In the genomic region with DNA sequence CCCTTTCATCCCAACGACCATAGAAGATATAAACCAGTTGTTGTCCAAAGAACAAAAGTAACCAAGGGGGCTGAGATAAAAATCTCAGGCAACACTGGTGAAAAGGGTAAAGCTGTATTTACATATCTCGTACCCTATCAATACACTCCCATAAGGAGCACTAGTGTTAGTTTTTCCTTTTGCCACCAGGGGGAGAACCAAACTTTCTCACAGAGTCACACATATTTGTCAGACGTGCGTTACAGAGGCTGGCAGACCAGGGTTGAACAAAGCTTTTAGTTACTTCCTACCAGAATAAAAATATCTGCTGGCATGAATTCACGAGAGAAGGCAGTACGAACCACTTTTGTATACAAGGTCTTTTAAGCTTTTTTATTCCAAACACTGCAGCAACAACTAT, we compare ENCODE assay signal across 8 cellular contexts.
DNase-seq lines count a peak whose midpoint lies in the region; ATAC-seq and TF ChIP-seq lines count a peak whose summit lies in the region.

No MANE protein-coding gene starts in this region.

- DNase-seq in G401 (ENCODE audit: low spot score) (peak; percentile 11), RPMI8226 (peak; percentile 46), fibroblast of gingiva (ENCODE audit: low read depth) (peak; percentile 65), NCI-H2196 (lab: John Stamatoyannopoulos, UW; ENCODE audit: unreplicated experiment) (no peak)
- DNase-seq in effector CD8-positive, alpha-beta T cell (lab: John Stamatoyannopoulos, UW) = no peak

- TF ChIP-seq CTCF in neural cell (IDR thresholded peaks at IDR 0.05; ENCODE audit: poor library complexity, severe bottlenecking) = peak; percentile 58

- no peaks in the 10 kb centered on the region for H3K79me2 ChIP-seq in neural cell (replicated peaks; ENCODE audit: insufficient read depth, low read length)

- no peak for TF ChIP-seq EP300 in neural cell (conservative IDR thresholded peaks at IDR 0.05; ENCODE audit: poor library complexity, severe bottlenecking)

- no peak overlapping the region for H3K9ac ChIP-seq in neural cell (ENCODE audit: low read length)

- no peaks in the 10 kb centered on the region for H3K36me3 ChIP-seq in neural cell (ENCODE audit: insufficient read depth, low read length)

- H3K9me2 ChIP-seq in neural cell (ENCODE audit: insufficient read depth, low read length) = no peaks in the 10 kb centered on the region

- H3K4me2 ChIP-seq in neural cell (ENCODE audit: low read length) = no peak overlapping the region

- no peaks in the 10 kb centered on the region for H3K27me3 ChIP-seq in neural cell (ENCODE audit: insufficient read depth, low read depth, low read length)

- ATAC-seq in GM19455 (IDR thresholded peaks at IDR 0.05; ENCODE audit: unreplicated experiment) (peak; percentile 73), HG03558 (IDR thresholded peaks at IDR 0.05; ENCODE audit: extremely low read depth, unreplicated experiment) (peak; percentile 85)

- no peaks in the 10 kb centered on the region for H4K20me1 ChIP-seq in neural cell (ENCODE audit: insufficient read depth)

- H3K4me3 ChIP-seq in neural cell (ENCODE audit: low read length) = no peak overlapping the region

- H3K9me3 ChIP-seq in neural cell (ENCODE audit: low read length) = no peaks in the 10 kb centered on the region

- H3F3A ChIP-seq in neural cell (ENCODE audit: insufficient read depth, low read length, poor library complexity, severe bottlenecking) = no peaks in the 10 kb centered on the region

- no peak overlapping the region for H2AFZ ChIP-seq in neural cell (ENCODE audit: low read depth, low read length)

- in situ Hi-C loops in G401 (cut with HindIII; ENCODE audit: low sequenced_read_pairs) = no loop called here

- H3K27ac ChIP-seq in neural cell (ENCODE audit: low read length) = no peak overlapping the region

- TF ChIP-seq RAD21 in neural cell (conservative IDR thresholded peaks at IDR 0.05) = peak; percentile 47

TF ChIP-seq in neural cell, 6 proteins besides CTCF, POLR2A, EP300 and RAD21:
- TF ChIP-seq POLR2AphosphoS5 (IDR thresholded peaks at IDR 0.05) (no peak), EZH2 (IDR thresholded peaks at IDR 0.05; ENCODE audit: borderline replicate concordance, insufficient read depth, low read length, poor library complexity, severe bottlenecking) (no peak), SMC3 (conservative IDR thresholded peaks at IDR 0.05; ENCODE audit: poor library complexity) (peak; percentile 64)
TF ChIP-seq in neural cell: peak in this region for 1.

Comparison
In these comparisons a context has a peak if more than half of its experiments do, and no peak if none do; other contexts are left out.
1. DNase-seq: peak in G401 (single experiment), RPMI8226 (single experiment) and fibroblast of gingiva (single experiment); none in effector CD8-positive, alpha-beta T cell (single experiment) and NCI-H2196 (single experiment).